ENCODE assay signal across 12 cellular contexts in genomic region chr1:16372535-16373340, GRCh38. TPM values are rescaled to one million over a fixed set of nuclear protein-coding genes. Genes with fewer than 3 reads are reported as not detected.
DNase-seq lines count a peak whose midpoint lies in the region; ATAC-seq and TF ChIP-seq lines count a peak whose summit lies in the region.
"Had no signal": no experiment of that assay in that cellular context is flagged by ENCODE, and none has a peak within 500 bp of the region (broad histone marks: within the 10 kb centered on the region; RNA-seq: fewer than 3 reads in every experiment).

No MANE protein-coding gene starts in this region.

- peak overlapping the region; percentile 77 for H3K23ac ChIP-seq in IMR-90 (ENCODE audit: low read depth, low read length)

- H3K27me3 Mint-ChIP-seq in CD4-positive, CD25-positive, alpha-beta regulatory T cell: no peaks in the 10 kb centered on the region
- no peaks in the 10 kb centered on the region for H3K27me3 Mint-ChIP-seq in central memory CD8-positive, alpha-beta T cell
- no peaks in the 10 kb centered on the region for H3K27me3 Mint-ChIP-seq in natural killer cell (ENCODE audit: low read depth in 2 of 2)

- H3K4me3 ChIP-seq in CD4-positive, CD25-positive, alpha-beta regulatory T cell (ENCODE audit: low read depth, low read length): no peak overlapping the region
- H3K4me3 ChIP-seq in IMR-90 (ENCODE audit: insufficient read depth, low read depth, low read length) (no peak overlapping the region), lower leg skin (ENCODE audit: low read depth, poor library complexity, severe bottlenecking) (no peak overlapping the region)
- H3K4me3 ChIP-seq: thoracic aorta had no signal

- no peak for TF ChIP-seq RAD21 in IMR-90 (IDR thresholded peaks at IDR 0.05; ENCODE audit: low read length)

- 100% methylated on average over 1 of the region's 5 CpGs; no CpG with 5 or more reads in 1 of the 2 experiments for WGBS in IMR-90 (ENCODE audit: extremely low coverage in 2 of 2, insufficient read length in 1 of 2), 2 experiments
- WGBS in lower leg skin, 2 donors: 85 to 89% methylated on average over 5 of the region's 5 CpGs

- H3K18ac ChIP-seq in IMR-90 (ENCODE audit: low read depth, low read length): peak overlapping the region; percentile 0; the same call in 1 of the 2 replicates

- peak overlapping the region; percentile 29 for H3K4me2 ChIP-seq in IMR-90 (ENCODE audit: low read depth, low read length)

- H4K5ac ChIP-seq in IMR-90 (ENCODE audit: low read depth, low read length): peak overlapping the region; percentile 50; the same call in 1 of the 2 replicates

- TF ChIP-seq POLR2A in IMR-90 (IDR thresholded peaks at IDR 0.05; ENCODE audit: low read depth, low read length) (no peak), lower leg skin (IDR thresholded peaks at IDR 0.05) (no peak)

- peaks cover 74% of the 10 kb centered on the region for H3K4me1 ChIP-seq in CD4-positive, CD25-positive, alpha-beta regulatory T cell (ENCODE audit: control insufficient read depth, insufficient read depth, low read length, poor library complexity, severe bottlenecking)
- H3K4me1 ChIP-seq in IMR-90 (ENCODE audit: control insufficient read depth, insufficient read depth, low read length): peaks cover 31% of the 10 kb centered on the region

- peak overlapping the region; percentile 83 for H2BK20ac ChIP-seq in IMR-90 (ENCODE audit: low read depth, low read length)

- TF ChIP-seq CTCF in IMR-90 (conservative IDR thresholded peaks at IDR 0.05; ENCODE audit: low read depth, low read length) (no peak), natural killer cell (IDR thresholded peaks at IDR 0.05) (no peak), lower leg skin (IDR thresholded peaks at IDR 0.05) (no peak)

- H2AK5ac ChIP-seq in IMR-90 (ENCODE audit: low read depth, low read length): peak overlapping the region; percentile 80

- H3K9me1 ChIP-seq in IMR-90 (ENCODE audit: insufficient read depth, low read length): peaks cover 28% of the 10 kb centered on the region

- peaks cover 5% of the 10 kb centered on the region for H3K36me3 ChIP-seq in CD4-positive, CD25-positive, alpha-beta regulatory T cell (ENCODE audit: control insufficient read depth, insufficient read depth, low read length)
- H3K36me3 ChIP-seq in IMR-90 (ENCODE audit: control insufficient read depth, insufficient read depth, low read length): no peaks in the 10 kb centered on the region
- H3K36me3 ChIP-seq: thoracic aorta had no signal

- no peak overlapping the region for H3K27ac ChIP-seq in CD4-positive, CD25-positive, alpha-beta regulatory T cell (ENCODE audit: insufficient read depth, low read length, poor library complexity, severe bottlenecking)
- H3K27ac ChIP-seq in IMR-90 (ENCODE audit: insufficient read depth, low read length): peak overlapping the region; percentile 67

- in situ Hi-C loops in IMR-90 (cut with MboI; ENCODE audit: low sequenced_read_pairs): no loop called here

- peak overlapping the region; percentile 25 to 99 (median 45) for H3K27ac Mint-ChIP-seq in CD4-positive, CD25-positive, alpha-beta regulatory T cell
- H3K27ac Mint-ChIP-seq in central memory CD8-positive, alpha-beta T cell (ENCODE audit: low read depth): peak overlapping the region; percentile 73
- H3K27ac Mint-ChIP-seq in natural killer cell: peak overlapping the region; percentile 61 to 80

- POLR2A ChIA-PET in IMR-90 (lab: Charles Lee; ENCODE audit: unreplicated experiment): interaction anchor here (0.6 kb wide), 1 partner anchor 110 kb away, joined by 9 read pairs; no protein-coding TSS in a partner anchor

- H2BK5ac ChIP-seq in IMR-90 (ENCODE audit: low read depth, low read length, poor library complexity, severe bottlenecking): peak overlapping the region; percentile 67

- no peak overlapping the region for H2AFZ ChIP-seq in IMR-90 (replicated peaks; ENCODE audit: low read length, poor library complexity)

- H3K27me3 ChIP-seq in CD4-positive, CD25-positive, alpha-beta regulatory T cell (ENCODE audit: control insufficient read depth, insufficient read depth, low read length): no peaks in the 10 kb centered on the region
- no peaks in the 10 kb centered on the region for H3K27me3 ChIP-seq in IMR-90 (ENCODE audit: control insufficient read depth, insufficient read depth, low read length)

- H4K91ac ChIP-seq in IMR-90 (ENCODE audit: insufficient read depth, low read depth, low read length): peak overlapping the region; percentile 64

- H3K4me1 Mint-ChIP-seq in CD4-positive, CD25-positive, alpha-beta regulatory T cell: peaks cover 48 to 85% (median 66%) of the 10 kb centered on the region in 4 donors
- peaks cover 68% of the 10 kb centered on the region for H3K4me1 Mint-ChIP-seq in central memory CD8-positive, alpha-beta T cell
- peaks cover 63 to 71% of the 10 kb centered on the region in 2 donors for H3K4me1 Mint-ChIP-seq in natural killer cell

- peak overlapping the region; percentile 85 for H3K4ac ChIP-seq in IMR-90 (ENCODE audit: low read depth, low read length)

- no peak for ATAC-seq in CD4-positive, CD25-positive, alpha-beta regulatory T cell (ENCODE audit: low read depth in 2 of 2)
- peak; percentile 8 for ATAC-seq in IMR-90 (ENCODE audit: low read depth)
- no peak for ATAC-seq in central memory CD8-positive, alpha-beta T cell (replicated peaks; ENCODE audit: extremely low read depth, poor library complexity, severe bottlenecking)
- ATAC-seq in natural killer cell: no peak
- no peak for ATAC-seq in HG02588 (IDR thresholded peaks at IDR 0.05; ENCODE audit: unreplicated experiment)
- ATAC-seq: sciatic nerve had no signal

- peak overlapping the region; percentile 48; the same call in 1 of the 2 replicates for H3K56ac ChIP-seq in IMR-90 (ENCODE audit: extremely low read depth, insufficient read depth, low read length)

- peak overlapping the region; percentile 65; the same call in 1 of the 3 replicates for H2BK15ac ChIP-seq in IMR-90 (ENCODE audit: low read depth, low read length)

- H3K36me3 Mint-ChIP-seq in CD4-positive, CD25-positive, alpha-beta regulatory T cell: peaks cover 18% of the 10 kb centered on the region
- peaks cover 18% of the 10 kb centered on the region for H3K36me3 Mint-ChIP-seq in central memory CD8-positive, alpha-beta T cell (ENCODE audit: insufficient read depth)
- no peaks in the 10 kb centered on the region for H3K36me3 Mint-ChIP-seq in natural killer cell

- H4K8ac ChIP-seq in IMR-90 (ENCODE audit: low read depth in 2 of 2, low read length in 2 of 2): peak overlapping the region in 1 of 2 experiments; percentile 68; a peak in 2 of 4 replicates

- intact Hi-C loops in IMR-90 (cut with micrococcal nuclease): no loop called here
- intact Hi-C loops in natural killer cell (cut with micrococcal nuclease): no loop called here
- intact Hi-C loops in lower leg skin (cut with DNase I; ENCODE audit: low total_unique reads): no loop called here

- peak overlapping the region; percentile 75 for H2BK120ac ChIP-seq in IMR-90 (ENCODE audit: low read depth, low read length)

- dilution Hi-C loops in IMR-90 (cut with HindIII; ENCODE audit: low sequenced_read_pairs, unreplicated experiment): no loop called here

- H3K9me3 Mint-ChIP-seq in CD4-positive, CD25-positive, alpha-beta regulatory T cell: peaks cover 0 to 1% (median 0%) of the 10 kb centered on the region in 7 donors
- no peaks in the 10 kb centered on the region for H3K9me3 Mint-ChIP-seq in central memory CD8-positive, alpha-beta T cell
- H3K9me3 Mint-ChIP-seq in natural killer cell: no peaks in the 10 kb centered on the region

- no peak for DNase-seq in CD4-positive, CD25-positive, alpha-beta regulatory T cell
- DNase-seq in IMR-90: peak; percentile 62
- no peak for DNase-seq in central memory CD8-positive, alpha-beta T cell (ENCODE audit: low spot score in 2 of 2)
- DNase-seq in natural killer cell: no peak
- DNase-seq in lower leg skin (ENCODE audit: low spot score in 2 of 2): no peak
- no peak for DNase-seq in NCI-H187 treated with DMSO at 0.1 percent for 48 hours (lab: John Stamatoyannopoulos, UW)
- no peak for DNase-seq in NCI-H226
- DNase-seq: erythroblast, MM.1S had no signal

- H3K9me3 ChIP-seq in CD4-positive, CD25-positive, alpha-beta regulatory T cell (ENCODE audit: control insufficient read depth in 2 of 2, low read length in 2 of 2): no peaks in the 10 kb centered on the region
- H3K9me3 ChIP-seq in IMR-90 (ENCODE audit: control insufficient read depth, insufficient read depth, low read length): no peaks in the 10 kb centered on the region
- H3K9me3 ChIP-seq: thoracic aorta had no signal

- peak overlapping the region; percentile 73 for H3K14ac ChIP-seq in IMR-90 (replicated peaks; ENCODE audit: low read depth, low read length)

- peak overlapping the region; percentile 40 to 85 (median 71) for H3K4me3 Mint-ChIP-seq in CD4-positive, CD25-positive, alpha-beta regulatory T cell
- H3K4me3 Mint-ChIP-seq in central memory CD8-positive, alpha-beta T cell: no peak overlapping the region
- peak overlapping the region; percentile 67 for H3K4me3 Mint-ChIP-seq in natural killer cell

- CTCF ChIA-PET in IMR-90 (lab: Yijun Ruan, JAX): interaction anchor here (0.7 to 0.9 kb wide), 2 partner anchors 67 to 79 kb away, joined by 3 read pairs; partner anchors contain the start of gene NECAP2

- peaks cover 31% of the 10 kb centered on the region for H4K20me1 ChIP-seq in IMR-90 (ENCODE audit: insufficient read depth, low read length)

- peaks cover 6 to 46% of the 10 kb centered on the region in 2 experiments; a peak in 3 of 4 replicates for H3K79me1 ChIP-seq in IMR-90 (ENCODE audit: low read depth in 1 of 2, low read length in 2 of 2)

- no peak overlapping the region for H2AK9ac ChIP-seq in IMR-90 (replicated peaks; ENCODE audit: low read depth, low read length, poor library complexity)

- peak overlapping the region; percentile 31; the same call in 1 of the 2 replicates for H3K9ac ChIP-seq in IMR-90 (ENCODE audit: low read depth, low read length)

- no TSS peak for BruUV-seq in IMR-90 (replicated peaks; lab: Mats Ljungman, UMichigan)

TF ChIP-seq in IMR-90, 13 proteins besides CTCF, POLR2A, EP300 and RAD21 (continues in another document):
- TF ChIP-seq CHD1 (IDR thresholded peaks at IDR 0.05; ENCODE audit: low read depth, low read length): no peak

RNA-seq across cellular contexts. Expression of gene SZRD1, which starts 5.7 kb away (rescaled TPM):
- total RNA-seq in CD4-positive, CD25-positive, alpha-beta regulatory T cell: 136 TPM
- 10 to 100 TPM; 36.9 to 54.5 (median 44.6) TPM for polyA plus RNA-seq in CD4-positive, CD25-positive, alpha-beta regulatory T cell
- total RNA-seq in IMR-90 (2012; rRNA removed) (104 and 119 TPM in 2 replicates), natural killer cell (100 to 1,000 TPM; 170 to 187 (median 177) TPM), lower leg skin (10 to 100 TPM; 37.8 to 54.0 (median 48.5) TPM)
- 140 and 149 TPM in 2 replicates for polyA plus RNA-seq in IMR-90 (2012; rRNA removed)
- 98.0 and 110 TPM in 2 replicates for polyA plus RNA-seq in IMR-90 (2012; cell fraction: cytosol; rRNA removed)
- 71.0 and 75.7 TPM in 2 replicates for polyA plus RNA-seq in IMR-90 (2012; cell fraction: nucleus; rRNA removed; ENCODE audit: low replicate concordance)

RNA-seq across cellular contexts. Expression of gene FBXO42, which starts 20.5 kb away (rescaled TPM):
- total RNA-seq in CD4-positive, CD25-positive, alpha-beta regulatory T cell: 22.0 TPM
- 10 to 100 TPM; 13.5 to 23.2 (median 21.5) TPM for polyA plus RNA-seq in CD4-positive, CD25-positive, alpha-beta regulatory T cell
- total RNA-seq in IMR-90 (2012; rRNA removed) (11.4 and 12.0 TPM in 2 replicates), natural killer cell (10 to 100 TPM; 19.5 to 24.5 (median 24.1) TPM), lower leg skin (10 to 100 TPM; 40.1 to 68.3 (median 58.1) TPM)
- polyA plus RNA-seq in IMR-90 (2012; rRNA removed): 18.8 and 19.6 TPM in 2 replicates
- 14.5 and 15.0 TPM in 2 replicates for polyA plus RNA-seq in IMR-90 (2012; cell fraction: cytosol; rRNA removed)
- 24.6 and 26.4 TPM in 2 replicates for polyA plus RNA-seq in IMR-90 (2012; cell fraction: nucleus; rRNA removed; ENCODE audit: low replicate concordance)
